In genomic region chr3:7282988-7283387, GRCh38 we compare ENCODE assay signal across 19 cellular contexts.
"Had no signal": no experiment of that assay in that cellular context is flagged by ENCODE, and none has a peak within 500 bp of the region (broad histone marks: within the 10 kb centered on the region; RNA-seq: fewer than 3 reads in every experiment).

No MANE protein-coding gene starts in this region.

- H3K36me3 ChIP-seq: esophagus squamous epithelium, left ventricle myocardium inferior, lower lobe of right lung, spleen, stomach, thoracic aorta, transverse colon had no signal

- H3K9me3 ChIP-seq: esophagus squamous epithelium, left ventricle myocardium inferior, lower lobe of right lung, psoas muscle, spleen, stomach, thoracic aorta, transverse colon had no signal

- H3K27me3 ChIP-seq: esophagus squamous epithelium, foreskin keratinocyte, spleen, stomach, transverse colon had no signal

- H3K4me1 ChIP-seq: esophagus squamous epithelium, foreskin keratinocyte, left ventricle myocardium inferior, lower lobe of right lung, psoas muscle, spleen, stomach, transverse colon had no signal

- H3K27ac ChIP-seq: epithelial cell of prostate, esophagus squamous epithelium, foreskin keratinocyte, left ventricle myocardium inferior, lower lobe of right lung, psoas muscle, spleen, stomach, thoracic aorta, transverse colon had no signal

- H3K4me3 ChIP-seq: esophagus squamous epithelium, left ventricle myocardium inferior, lower lobe of right lung, psoas muscle, spleen, stomach, thoracic aorta, transverse colon had no signal

- DNase-seq: effector memory CD8-positive, alpha-beta T cell; esophagus squamous epithelium; foreskin keratinocyte; head of caudate nucleus; hippocampal formation; left cardiac atrium; left ventricle myocardium inferior; lower lobe of right lung; midbrain; psoas muscle; spleen; stimulated activated CD4-positive, alpha-beta T cell treated with anti-CD3 and anti-CD28 coated beads, Interleukin-2, amount 100 ng/mL, for 24 hours; stimulated activated CD4-positive, alpha-beta T cell treated with anti-CD3 and anti-CD28 coated beads, Interleukin-4, amount 100 ng/mL, for 4 hours; stimulated activated naive B cell treated with anti-CD40 and anti-IgM and Interleukin-4, amounts not matched to agents 10 μg/mL and 1 μg/mL and 100 μg/mL, for 72 hours; stomach; substantia nigra; transverse colon had no signal
